In genomic region chr2:55879976-55880375, GRCh38 we compare ENCODE assay signal across 19 cellular contexts. TPM values are rescaled to one million over a fixed set of nuclear protein-coding genes. Genes with fewer than 3 reads are reported as not detected.
DNase-seq lines count a peak whose midpoint lies in the region; ATAC-seq and TF ChIP-seq lines count a peak whose summit lies in the region.
"Had no signal": no experiment of that assay in that cellular context is flagged by ENCODE, and none has a peak within 500 bp of the region (broad histone marks: within the 10 kb centered on the region; RNA-seq: fewer than 3 reads in every experiment).

No MANE protein-coding gene starts in this region.

- intact Hi-C loops in left cardiac atrium (cut with DNase I), result no loop called here
- intact Hi-C loops in cardiac septum (cut with DNase I), result no loop called here
- intact Hi-C loops in right lobe of liver (cut with DNase I), result no loop called here
- intact Hi-C loops in activated naive CD4-positive, alpha-beta T cell treated with anti-CD3 and anti-CD28 coated beads for 36 hours (cut with micrococcal nuclease), result no loop called here

- DNase-seq in left cardiac atrium (no peak), cardiac septum (ENCODE audit: low spot score) (no peak), choroid plexus epithelial cell (ENCODE audit: low read depth) (peak; percentile 83), right lobe of liver (no peak), NCI-H82 treated with DMSO at 0.1 percent for 48 hours (lab: John Stamatoyannopoulos, UW; ENCODE audit: unreplicated experiment) (no peak)
- DNase-seq in activated naive CD4-positive, alpha-beta T cell treated with anti-CD3 and anti-CD28 coated beads for 36 hours, result no peak
- no peak for DNase-seq in activated T-cell treated with anti-CD3 and anti-CD28 coated beads, Interleukin-2, amount 50 U/mL, for 4 hours
- DNase-seq: activated CD4-positive, alpha-beta T cell treated with anti-CD3 and anti-CD28 coated beads, Interleukin-2, amount 10 ng/mL, durations not matched to agents 24 days and 14 days; activated CD8-positive, alpha-beta memory T cell treated with anti-CD3 and anti-CD28 coated beads, Interleukin-2, amount 50 U/mL, for 48 hours; activated gamma-delta T cell; anterior cingulate cortex; DMS79; naive B cell; NCI-H187; NCI-H345 had no signal

- no peaks in the 10 kb centered on the region for H3K36me3 ChIP-seq in right lobe of liver
- H3K36me3 ChIP-seq: suprapubic skin had no signal

- H3K9me3 Mint-ChIP-seq in activated naive CD4-positive, alpha-beta T cell treated with anti-CD3 and anti-CD28 coated beads for 36 hours, result no peaks in the 10 kb centered on the region
- no peaks in the 10 kb centered on the region for H3K9me3 Mint-ChIP-seq in activated T-cell treated with anti-CD3 and anti-CD28 coated beads, Interleukin-2, amount 50 U/mL, for 4 hours
- H3K9me3 Mint-ChIP-seq: activated CD4-positive, alpha-beta T cell treated with anti-CD3 and anti-CD28 coated beads, Interleukin-2, amount 10 ng/mL, durations not matched to agents 24 days and 14 days had no signal

- peaks cover 0 to 23% (median 0%) of the 10 kb centered on the region in 4 donors for H3K4me1 ChIP-seq in right lobe of liver
- H3K4me1 ChIP-seq: parathyroid adenoma had no signal

- ATAC-seq in left cardiac atrium (peak; percentile 30 to 35), right lobe of liver (peak; percentile 54 to 73 (median 66)), HG03095 (IDR thresholded peaks at IDR 0.05; ENCODE audit: unreplicated experiment) (no peak)
- no peak for ATAC-seq in activated T-cell treated with anti-CD3 and anti-CD28 coated beads, Interleukin-2, amount 50 U/mL, for 4 hours
- ATAC-seq: A549 had no signal

- no peaks in the 10 kb centered on the region for H3K27me3 Mint-ChIP-seq in activated naive CD4-positive, alpha-beta T cell treated with anti-CD3 and anti-CD28 coated beads for 36 hours (ENCODE audit: low read depth)
- H3K27me3 Mint-ChIP-seq in activated T-cell treated with anti-CD3 and anti-CD28 coated beads, Interleukin-2, amount 50 U/mL, for 4 hours (ENCODE audit: low read depth), result no peaks in the 10 kb centered on the region
- H3K27me3 Mint-ChIP-seq: activated CD4-positive, alpha-beta T cell treated with anti-CD3 and anti-CD28 coated beads, Interleukin-2, amount 10 ng/mL, durations not matched to agents 24 days and 14 days had no signal

- H3K27ac Mint-ChIP-seq in activated naive CD4-positive, alpha-beta T cell treated with anti-CD3 and anti-CD28 coated beads for 36 hours, result no peak overlapping the region
- H3K27ac Mint-ChIP-seq: activated CD4-positive, alpha-beta T cell treated with anti-CD3 and anti-CD28 coated beads, Interleukin-2, amount 10 ng/mL, durations not matched to agents 24 days and 14 days; naive B cell had no signal

- TF ChIP-seq CTCF in choroid plexus epithelial cell (conservative IDR thresholded peaks at IDR 0.05; ENCODE audit: low read depth, low read length), result no peak
- TF ChIP-seq CTCF in right lobe of liver (IDR thresholded peaks at IDR 0.05), result no peak

- no peaks in the 10 kb centered on the region for H3K36me3 Mint-ChIP-seq in activated naive CD4-positive, alpha-beta T cell treated with anti-CD3 and anti-CD28 coated beads for 36 hours (ENCODE audit: low read depth)
- no peaks in the 10 kb centered on the region for H3K36me3 Mint-ChIP-seq in activated T-cell treated with anti-CD3 and anti-CD28 coated beads, Interleukin-2, amount 50 U/mL, for 4 hours (ENCODE audit: insufficient read depth)
- H3K36me3 Mint-ChIP-seq: naive B cell had no signal

- peak overlapping the region in 1 of 3 donors; percentile 38 for H3K27ac ChIP-seq in right lobe of liver
- H3K27ac ChIP-seq: parathyroid adenoma, suprapubic skin had no signal

- H3K4me3 Mint-ChIP-seq in activated naive CD4-positive, alpha-beta T cell treated with anti-CD3 and anti-CD28 coated beads for 36 hours, result no peak overlapping the region
- no peak overlapping the region for H3K4me3 Mint-ChIP-seq in activated T-cell treated with anti-CD3 and anti-CD28 coated beads, Interleukin-2, amount 50 U/mL, for 4 hours
- H3K4me3 Mint-ChIP-seq: activated CD4-positive, alpha-beta T cell treated with anti-CD3 and anti-CD28 coated beads, Interleukin-2, amount 10 ng/mL, durations not matched to agents 24 days and 14 days had no signal

- H3K4me1 Mint-ChIP-seq in activated naive CD4-positive, alpha-beta T cell treated with anti-CD3 and anti-CD28 coated beads for 36 hours (ENCODE audit: low read depth), result no peaks in the 10 kb centered on the region
- no peaks in the 10 kb centered on the region for H3K4me1 Mint-ChIP-seq in activated T-cell treated with anti-CD3 and anti-CD28 coated beads, Interleukin-2, amount 50 U/mL, for 4 hours (ENCODE audit: low read depth)
- H3K4me1 Mint-ChIP-seq: activated CD4-positive, alpha-beta T cell treated with anti-CD3 and anti-CD28 coated beads, Interleukin-2, amount 10 ng/mL, durations not matched to agents 24 days and 14 days; naive B cell had no signal

- H3K9me3 ChIP-seq in right lobe of liver, result no peaks in the 10 kb centered on the region
- H3K9me3 ChIP-seq: A549, suprapubic skin had no signal

- H3K4me3 ChIP-seq in choroid plexus epithelial cell (ENCODE audit: low read depth, low read length) (no peak overlapping the region), right lobe of liver (no peak overlapping the region)
- H3K4me3 ChIP-seq: A549, suprapubic skin had no signal

- TF ChIP-seq POLR2A in right lobe of liver (IDR thresholded peaks at IDR 0.05), result no peak

- CTCF ChIA-PET in activated naive CD4-positive, alpha-beta T cell treated with anti-CD3 and anti-CD28 coated beads for 36 hours (lab: Charles Lee), result no interaction called here

- no peaks in the 10 kb centered on the region for H3K27me3 ChIP-seq in right lobe of liver
- H3K27me3 ChIP-seq: suprapubic skin had no signal

- 5% methylated on average over 3 of the region's 3 CpGs for WGBS in right lobe of liver (ENCODE audit: insufficient coverage, low coverage, low lambda C conversion rate, missing lambda C conversion rate)

RNA-seq across cellular contexts. Expression of gene EFEMP1, which starts 43.6 kb away (rescaled TPM):
- total RNA-seq in left cardiac atrium, result 100 to 1,000 TPM; 171 to 261 TPM
- total RNA-seq in cardiac septum, result 48.5 TPM
- total RNA-seq in right lobe of liver, result 10 to 100 TPM in 3 of 6 experiments, 1 to 10 TPM in 3; 2.4 to 36.8 (median 9.0) TPM
- total RNA-seq in activated naive CD4-positive, alpha-beta T cell treated with anti-CD3 and anti-CD28 coated beads for 36 hours, result not detected
- under 1 TPM; 0.25 to 0.43 (median 0.40) TPM for total RNA-seq in activated T-cell treated with anti-CD3 and anti-CD28 coated beads, Interleukin-2, amount 50 U/mL, for 4 hours
- total RNA-seq: activated CD4-positive, alpha-beta T cell treated with anti-CD3 and anti-CD28 coated beads, Interleukin-2, amount 10 ng/mL, durations not matched to agents 24 days and 14 days had no signal

Comparison
In these comparisons a context has a peak if more than half of its experiments do, and no peak if none do; other contexts are left out.
1. ATAC-seq: peak in left cardiac atrium (2 of 2) and right lobe of liver (4 of 4); none in activated T-cell treated with anti-CD3 and anti-CD28 coated beads, Interleukin-2, amount 50 U/mL, for 4 hours (0 of 2) and HG03095 (single experiment).